ENCODE assay signal across 16 cellular contexts in the genomic region with DNA sequence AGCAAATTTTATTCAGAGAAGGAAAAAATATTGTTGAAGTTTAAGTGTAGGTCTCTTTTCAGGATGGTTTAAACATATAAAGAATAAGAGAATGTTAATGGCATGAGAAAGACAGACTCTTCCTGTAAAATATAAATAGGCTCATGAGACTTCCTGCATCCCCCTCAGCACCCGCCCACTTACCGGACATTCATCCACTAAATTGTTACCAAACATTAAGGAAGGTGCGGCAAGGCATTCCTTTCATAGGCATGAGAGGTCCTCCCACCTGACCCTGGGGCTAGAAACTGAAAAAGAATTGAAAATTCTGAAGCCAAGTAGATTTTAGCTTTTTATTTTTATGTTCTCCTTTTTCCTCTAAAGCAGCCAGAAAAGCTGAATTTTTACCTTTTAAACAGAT.
"Had no signal": no experiment of that assay in that cellular context is flagged by ENCODE, and none has a peak within 500 bp of the region (broad histone marks: within the 10 kb centered on the region; RNA-seq: fewer than 3 reads in every experiment).

No MANE protein-coding gene starts in this region.

- H3K9me3 ChIP-seq: esophagus squamous epithelium, transverse colon had no signal

- H3K27ac ChIP-seq: esophagus squamous epithelium, transverse colon, VCaP had no signal

- H3K27me3 ChIP-seq: esophagus squamous epithelium, transverse colon had no signal

- ATAC-seq: activated T-helper 17 cell treated with anti-CD3 and anti-CD28 coated beads, Interleukin-2, amount 50 U/mL, for 72 hours; right cardiac atrium had no signal

- DNase-seq: activated CD4-positive, alpha-beta T cell treated with anti-CD3 and anti-CD28 coated beads for 1 hour; activated CD4-positive, alpha-beta T cell treated with anti-CD3 and anti-CD28 coated beads, Interleukin-2, amount 50 U/mL, for 48 hours; activated naive CD4-positive, alpha-beta T cell treated with anti-CD3 and anti-CD28 coated beads for 36 hours; caudate nucleus; esophagus squamous epithelium; glutamatergic neuron; hypothalamus; nucleus accumbens; right cardiac atrium; small intestine; stimulated activated CD4-positive, alpha-beta T cell treated with anti-CD3 and anti-CD28 coated beads, Interleukin-4, amount 100 ng/mL, for 24 hours; stimulated activated naive CD4-positive, alpha-beta T cell; transverse colon had no signal

- H3K27me3 Mint-ChIP-seq: activated T-helper 17 cell treated with anti-CD3 and anti-CD28 coated beads, Interleukin-2, amount 50 U/mL, for 72 hours had no signal

- H3K4me1 ChIP-seq: esophagus squamous epithelium, transverse colon had no signal

- H3K4me3 Mint-ChIP-seq: activated naive CD4-positive, alpha-beta T cell treated with anti-CD3 and anti-CD28 coated beads for 36 hours; activated T-helper 17 cell treated with anti-CD3 and anti-CD28 coated beads, Interleukin-2, amount 50 U/mL, for 72 hours; nephron had no signal

- H3K4me3 ChIP-seq: esophagus squamous epithelium, transverse colon had no signal

- H3K27ac Mint-ChIP-seq: activated naive CD4-positive, alpha-beta T cell treated with anti-CD3 and anti-CD28 coated beads for 36 hours; activated T-helper 17 cell treated with anti-CD3 and anti-CD28 coated beads, Interleukin-2, amount 50 U/mL, for 72 hours had no signal

- H3K36me3 ChIP-seq: esophagus squamous epithelium, transverse colon had no signal

- H3K9me3 Mint-ChIP-seq: activated naive CD4-positive, alpha-beta T cell treated with anti-CD3 and anti-CD28 coated beads for 36 hours; activated T-helper 17 cell treated with anti-CD3 and anti-CD28 coated beads, Interleukin-2, amount 50 U/mL, for 72 hours; nephron had no signal

- H3K4me1 Mint-ChIP-seq: activated T-helper 17 cell treated with anti-CD3 and anti-CD28 coated beads, Interleukin-2, amount 50 U/mL, for 72 hours had no signal
